In the genomic region with DNA sequence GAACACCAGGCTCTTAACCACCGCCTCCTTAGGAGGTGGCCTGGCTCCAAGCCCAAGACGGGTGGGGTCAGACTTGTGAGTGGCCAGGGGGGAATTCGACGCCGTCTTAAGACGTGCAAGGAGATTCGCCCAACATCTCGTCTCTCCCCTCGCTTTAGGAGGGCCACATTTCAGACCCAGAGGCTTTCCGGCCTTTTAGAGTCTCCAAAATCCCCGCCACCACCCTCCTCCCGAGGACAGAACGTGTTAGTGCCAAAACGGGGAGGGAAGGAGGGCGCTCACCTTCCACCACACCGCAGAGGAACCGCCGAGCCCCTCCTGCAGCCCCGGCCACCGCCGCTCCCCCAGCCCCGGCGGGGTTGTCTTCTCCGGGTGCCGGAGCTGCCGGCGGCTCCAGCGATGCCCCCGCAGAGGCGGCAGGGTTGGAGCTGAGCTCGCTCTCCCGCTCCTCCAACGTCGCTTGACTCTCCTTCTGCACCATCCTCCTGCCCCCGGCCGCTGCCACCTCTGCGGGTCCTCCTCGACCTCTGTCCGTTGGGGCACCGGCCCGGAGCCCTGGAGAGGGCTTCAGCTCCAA, we compare ENCODE assay signal across 8 cellular contexts. TPM values are rescaled to one million over a fixed set of nuclear protein-coding genes. Genes with fewer than 3 reads are reported as not detected.
DNase-seq lines count a peak whose midpoint lies in the region; ATAC-seq and TF ChIP-seq lines count a peak whose summit lies in the region.

No MANE protein-coding gene starts in this region.

- H3K9me3 Mint-ChIP-seq in brain: peaks cover 0 to 4% (median 0%) of the 10 kb centered on the region in 5 experiments

- no peaks in the 10 kb centered on the region for H3K27me3 ChIP-seq in iPS DF 6.9 (ENCODE audit: control insufficient read depth, insufficient read depth, low read length)

- DNase-seq in GDM1 (lab: John Stamatoyannopoulos, UW): peak; percentile 29
- DNase-seq in RKO (ENCODE audit: low spot score): peak; percentile 96
- DNase-seq in iPS DF 6.9 (ENCODE audit: low read depth, low spot score): no peak
- DNase-seq in retina: peak; percentile 71
- DNase-seq in DMS153 treated with DMSO at 0.1 percent for 48 hours (lab: John Stamatoyannopoulos, UW; ENCODE audit: unreplicated experiment): no peak
- DNase-seq in NCI-H187 (lab: John Stamatoyannopoulos, UW): no peak

- peak overlapping the region; percentile 95 to 97 (median 95) for H3K4me3 Mint-ChIP-seq in brain

- H3K9me3 ChIP-seq in iPS DF 6.9 (ENCODE audit: control insufficient read depth, insufficient read depth, low read length): no peaks in the 10 kb centered on the region

- no peaks in the 10 kb centered on the region; the same call in 1 of the 2 replicates for H3K4me1 ChIP-seq in iPS DF 6.9 (ENCODE audit: control insufficient read depth, insufficient read depth, low read length)

- H3K36me3 Mint-ChIP-seq in brain: peaks cover 32% of the 10 kb centered on the region

- H3K4me3 ChIP-seq in iPS DF 6.9 (ENCODE audit: low read length): peak overlapping the region; percentile 77

- peak; percentile 3 for ATAC-seq in HG02571 (IDR thresholded peaks at IDR 0.05; ENCODE audit: unreplicated experiment)

- TF ChIP-seq CTCF in brain (conservative IDR thresholded peaks at IDR 0.05): no peak

- H3K27ac ChIP-seq in iPS DF 6.9 (ENCODE audit: low read length): no peak overlapping the region

- peaks cover 27% of the 10 kb centered on the region for H3K27me3 Mint-ChIP-seq in brain

- H3K36me3 ChIP-seq in iPS DF 6.9 (ENCODE audit: control insufficient read depth, insufficient read depth, low read length): peaks cover under 1% of the 10 kb centered on the region; the same call in 1 of the 2 replicates

- peak overlapping the region; percentile 98 to 100 (median 99) for H3K27ac Mint-ChIP-seq in brain

- peaks cover 56% of the 10 kb centered on the region for H3K4me1 Mint-ChIP-seq in brain

- no CpG with 5 or more reads among the region's 41 CpGs for WGBS in iPS DF 6.9 (ENCODE audit: insufficient coverage, insufficient read length)

RNA-seq across cellular contexts. Expression of a gene that starts 0.6 kb away (rescaled TPM):
- polyA plus RNA-seq in brain (ENCODE audit: insufficient read depth, low read depth, low replicate concordance): 29.0 TPM

RNA-seq across cellular contexts. Expression of a gene that starts 26.0 kb away (rescaled TPM):
- 14.2 TPM for polyA plus RNA-seq in brain (ENCODE audit: insufficient read depth, low read depth, low replicate concordance)

RNA-seq across cellular contexts. Expression of a gene that starts 34.4 kb away (rescaled TPM):
- polyA plus RNA-seq in brain (ENCODE audit: insufficient read depth, low read depth, low replicate concordance): 25.6 TPM

RNA-seq across cellular contexts. Expression of a gene that starts 41.7 kb away (rescaled TPM):
- not detected for polyA plus RNA-seq in brain (ENCODE audit: insufficient read depth, low read depth, low replicate concordance)

Comparison
In these comparisons a context has a peak if more than half of its experiments do, and no peak if none do; other contexts are left out.
1. DNase-seq: peak in GDM1 (single experiment), RKO (single experiment) and retina (single experiment); none in iPS DF 6.9 (single experiment), DMS153 treated with DMSO at 0.1 percent for 48 hours (single experiment) and NCI-H187 (0 of 2).